ENCODE assay signal across 1 cellular context in genomic region chr3:129569856-129570255, GRCh38.
TF ChIP-seq lines count a peak whose summit lies in the region.

No MANE protein-coding gene starts in this region.

TF ChIP-seq in H1, 55 proteins besides CTCF, POLR2A, EP300 and RAD21:
- no peak for TF ChIP-seq KDM1A (IDR thresholded peaks at IDR 0.05; ENCODE audit: borderline replicate concordance, low read length)
TF ChIP-seq in H1: peak in this region for 0.
